ENCODE assay signal across 8 cellular contexts in genomic region chr19:45640849-45641273, GRCh38. TPM values are rescaled to one million over a fixed set of nuclear protein-coding genes. Genes with fewer than 3 reads are reported as not detected.
A peak's percentile ranks its signal among the peaks of the same experiment; 100 is the strongest.
DNase-seq lines count a peak whose midpoint lies in the region; ATAC-seq and TF ChIP-seq lines count a peak whose summit lies in the region.

No MANE protein-coding gene starts in this region.

- H3K27me3 ChIP-seq in stomach (peaks cover 3 to 27% (median 4%) of the 10 kb centered on the region in 3 donors), testis (no peaks in the 10 kb centered on the region)

- no peak for ATAC-seq in left colon

- peak overlapping the region in 2 of 4 donors; percentile 40 to 46 for H3K4me3 ChIP-seq in stomach
- no peak overlapping the region for H3K4me3 ChIP-seq in testis

- TF ChIP-seq POLR2A in stomach (IDR thresholded peaks at IDR 0.05): no peak
- TF ChIP-seq POLR2A in testis (IDR thresholded peaks at IDR 0.05): no peak

- peak; percentile 79 for DNase-seq in NK-92 treated with Interleukin-12 subunit alpha and Interleukin-12 subunit beta, amount 100 ng/mL, for 24 hours (lab: John Stamatoyannopoulos, UW)
- DNase-seq in NK-92 (lab: John Stamatoyannopoulos, UW; ENCODE audit: unreplicated experiment) (no peak), left colon (peak; percentile 45 to 56), stomach (peak; percentile 50), COLO829 (ENCODE audit: low spot score) (no peak), testis (no peak), NCI-H1436 (lab: John Stamatoyannopoulos, UW) (no peak)
- peak; percentile 77 for DNase-seq in activated effector memory CD4-positive, alpha-beta T cell treated with anti-CD3 and anti-CD28 coated beads, Interleukin-2, amount 50 U/mL, for 16 hours

- H3K36me3 ChIP-seq in stomach: no peaks in the 10 kb centered on the region
- H3K36me3 ChIP-seq in testis (ENCODE audit: low read depth, missing control alignments): no peaks in the 10 kb centered on the region

- no peak for TF ChIP-seq CTCF in stomach (IDR thresholded peaks at IDR 0.05)
- TF ChIP-seq CTCF in testis (IDR thresholded peaks at IDR 0.05): no peak

- H3K4me1 ChIP-seq in stomach: peaks cover 46 to 75% (median 65%) of the 10 kb centered on the region in 4 donors
- H3K4me1 ChIP-seq in testis: peaks cover 31% of the 10 kb centered on the region

- no peaks in the 10 kb centered on the region for H3K9me3 ChIP-seq in stomach
- no peaks in the 10 kb centered on the region for H3K9me3 ChIP-seq in testis

- peak overlapping the region; percentile 68 to 85 (median 85) for H3K27ac ChIP-seq in stomach
- no peak overlapping the region for H3K27ac ChIP-seq in testis

- WGBS in stomach, 5 donors: 38 to 48% (median 39%) methylated on average over 17 of the region's 17 CpGs
- 41 to 48% methylated on average over 17 of the region's 17 CpGs for WGBS in testis, 2 donors

- intact Hi-C loops in left colon (cut with DNase I, micrococcal nuclease): loop anchor here (5.0 to 10.0 kb wide), 2 partner anchors 34 to 46 kb away; no protein-coding TSS in a partner anchor
- intact Hi-C loops in stomach (cut with DNase I; ENCODE audit: low total_unique reads): loop anchor here (5.0 to 10.0 kb wide), 2 partner anchors 34 to 116 kb away; no protein-coding TSS in a partner anchor
- intact Hi-C loops in testis (cut with DNase I; ENCODE audit: low total_unique reads): loop anchor here (10.0 kb wide), 1 partner anchor 116 kb away; no protein-coding TSS in a partner anchor

- TF ChIP-seq EP300 in stomach (IDR thresholded peaks at IDR 0.05): no peak

RNA-seq across cellular contexts. Expression of gene EML2, which starts 1.7 kb away (rescaled TPM):
- total RNA-seq in left colon (100 to 1,000 TPM; 105 TPM), stomach (100 to 1,000 TPM in 2 of 5 donors, 10 to 100 TPM in 3; 17.8 to 387 (median 33.8) TPM), testis (10 to 100 TPM; 36.3 to 48.4 TPM)
- polyA plus RNA-seq in stomach (10 to 100 TPM; 28.6 to 53.0 (median 31.8) TPM), testis (ENCODE audit: insufficient read depth, low read depth, low replicate concordance) (28.5 TPM)

RNA-seq across cellular contexts. Expression of gene GIPR, which starts 27.2 kb away (rescaled TPM):
- 10 to 100 TPM; 21.2 to 22.6 TPM for total RNA-seq in left colon
- total RNA-seq in stomach: 10 to 100 TPM in 3 of 5 donors, 1 to 10 TPM in 2; 5.1 to 44.9 (median 11.9) TPM
- polyA plus RNA-seq in stomach: 1 to 10 TPM; 1.9 to 2.4 (median 2.1) TPM
- total RNA-seq in testis: under 1 TPM; 0.16 to 0.74 TPM
- polyA plus RNA-seq in testis (ENCODE audit: insufficient read depth, low read depth, low replicate concordance): 0.50 TPM

RNA-seq across cellular contexts. Expression of gene GPR4, which starts 38.8 kb away (rescaled TPM):
- total RNA-seq in left colon: 1 to 10 TPM in 1 of 2 donors, under 1 TPM in 1; 0.59 to 1.5 TPM
- 1 to 10 TPM; 1.3 to 5.8 (median 2.0) TPM for total RNA-seq in stomach
- 1 to 10 TPM in 2 of 3 donors, under 1 TPM in 1; 0.60 to 3.2 (median 2.9) TPM for polyA plus RNA-seq in stomach
- 1 to 10 TPM in 1 of 2 donors, under 1 TPM in 1; 0.81 to 1.9 TPM for total RNA-seq in testis
- polyA plus RNA-seq in testis (ENCODE audit: insufficient read depth, low read depth, low replicate concordance): 3.2 TPM

RNA-seq across cellular contexts. Expression of gene SNRPD2, which starts 50.9 kb away (rescaled TPM):
- total RNA-seq in left colon (100 to 1,000 TPM; 205 to 223 TPM), stomach (100 to 1,000 TPM in 3 of 5 donors, 10 to 100 TPM in 2; 79.9 to 217 (median 127) TPM), testis (100 to 1,000 TPM; 111 to 128 TPM)
- polyA plus RNA-seq in stomach (100 to 1,000 TPM; 378 to 511 (median 467) TPM), testis (ENCODE audit: insufficient read depth, low read depth, low replicate concordance) (242 TPM)

RNA-seq across cellular contexts. Expression of gene QPCTL, which starts 51.6 kb away (rescaled TPM):
- 10 to 100 TPM in 1 of 2 donors, 1 to 10 TPM in 1; 10.0 to 10.3 TPM for total RNA-seq in left colon
- 10 to 100 TPM in 2 of 5 donors, 1 to 10 TPM in 3; 5.8 to 33.6 (median 7.6) TPM for total RNA-seq in stomach
- polyA plus RNA-seq in stomach: 1 to 10 TPM; 1.7 to 7.0 (median 4.2) TPM
- total RNA-seq in testis: 1 to 10 TPM; 5.3 to 6.9 TPM
- 3.5 TPM for polyA plus RNA-seq in testis (ENCODE audit: insufficient read depth, low read depth, low replicate concordance)

Comparison
In these comparisons a context has a peak if more than half of its experiments do, and no peak if none do; other contexts are left out.
1. DNase-seq: peak in NK-92 treated with Interleukin-12 subunit alpha and Interleukin-12 subunit beta, amount 100 ng/mL, for 24 hours (single experiment), activated effector memory CD4-positive, alpha-beta T cell treated with anti-CD3 and anti-CD28 coated beads, Interleukin-2, amount 50 U/mL, for 16 hours (single experiment), left colon (2 of 2) and stomach (single experiment); none in NK-92 (single experiment), COLO829 (single experiment), testis (single experiment) and NCI-H1436 (single experiment).
2. H3K27ac ChIP-seq: peak in stomach (5 of 5); none in testis (0 of 2).